Comparison of ENCODE assay signal across 8 cellular contexts in the genomic region with DNA sequence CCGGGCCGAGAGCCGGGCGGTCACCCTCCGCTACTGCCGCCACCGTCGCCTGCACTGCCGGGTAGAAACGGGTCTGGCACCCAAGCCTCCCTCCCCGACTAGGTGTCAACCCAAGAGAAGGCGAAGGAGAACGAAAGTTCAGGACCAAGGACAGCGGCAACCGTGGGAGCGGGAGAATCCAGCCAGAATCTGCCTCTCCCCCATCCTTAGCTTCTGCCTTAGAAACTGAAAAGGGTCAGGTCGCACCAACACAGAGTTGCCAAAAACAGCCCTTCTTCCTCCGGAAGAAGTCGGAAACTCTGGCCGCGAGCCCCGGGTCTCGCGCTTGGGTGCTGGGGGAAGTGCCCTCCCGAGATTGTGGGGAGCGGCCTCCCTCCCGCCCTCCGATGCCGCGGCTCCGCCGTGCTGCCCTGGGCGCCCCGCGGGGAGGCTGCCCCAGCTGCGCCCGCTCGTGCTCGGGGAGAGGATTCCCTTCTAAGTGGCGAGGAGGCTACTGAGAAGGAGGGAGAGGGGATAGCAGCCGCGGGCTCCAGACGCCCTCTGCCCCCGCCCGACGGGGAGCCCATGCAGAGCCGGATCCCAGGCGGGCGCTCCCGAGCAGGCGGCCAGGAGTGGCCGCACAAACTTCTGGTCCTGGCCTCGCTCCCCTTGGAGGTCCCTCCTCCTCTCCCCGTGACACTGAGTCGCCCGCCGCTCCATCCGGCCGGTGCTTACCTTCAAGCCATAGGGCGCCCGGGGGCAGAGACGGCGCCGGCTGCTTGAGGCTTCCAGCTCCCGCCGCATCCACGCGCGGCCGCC. TPM values are rescaled to one million over a fixed set of nuclear protein-coding genes. Genes with fewer than 3 reads are reported as not detected.
DNase-seq lines count a peak whose midpoint lies in the region; ATAC-seq, FAIRE-seq and TF ChIP-seq lines count a peak whose summit lies in the region.

No MANE protein-coding gene starts in this region.

- FAIRE-seq in GM19239 (lab: Jason Lieb, UNC), result no peak

- intact Hi-C loops in adrenal gland (cut with DNase I) (no loop called here), left ventricle myocardium superior (cut with micrococcal nuclease) (no loop called here), psoas muscle (cut with DNase I) (no loop called here)

- no peak for TF ChIP-seq CTCF in adrenal gland (IDR thresholded peaks at IDR 0.05)
- no peak for TF ChIP-seq CTCF in psoas muscle (IDR thresholded peaks at IDR 0.05)

- H3K27ac ChIP-seq in SJCRH30, result no peak overlapping the region
- peak overlapping the region in 1 of 5 donors; percentile 45 for H3K27ac ChIP-seq in adrenal gland
- no peak overlapping the region for H3K27ac ChIP-seq in psoas muscle

- 0 to 3% (median 1%) methylated on average over 7 to 69 of the region's 70 CpGs for WGBS in adrenal gland, 4 donors
- WGBS in psoas muscle, 3 donors, result 1% methylated on average over 45 to 68 of the region's 70 CpGs

- DNase-seq in A172 (ENCODE audit: low spot score), result peak; percentile 68
- peak; percentile 48 for DNase-seq in GM19239 (ENCODE audit: insufficient read length, low spot score)
- DNase-seq in SJCRH30, result peak; percentile 85 to 92
- peak; percentile 67 to 89 (median 77) for DNase-seq in adrenal gland
- peak; percentile 77 for DNase-seq in left ventricle myocardium superior
- peak; percentile 70 to 80 for DNase-seq in psoas muscle

- H3K36me3 ChIP-seq in SJCRH30 (no peaks in the 10 kb centered on the region), adrenal gland (replicated peaks in 1 of 2) (no peaks in the 10 kb centered on the region), psoas muscle (ENCODE audit: insufficient read depth in 1 of 2, low read depth in 1 of 2) (no peaks in the 10 kb centered on the region)

- peak in 1 of 2 donors; percentile 33 for TF ChIP-seq POLR2A in adrenal gland (IDR thresholded peaks at IDR 0.05)

- H3K4me3 ChIP-seq in SJCRH30, result peak overlapping the region; percentile 63
- H3K4me3 ChIP-seq in adrenal gland, result no peak overlapping the region
- H3K4me3 ChIP-seq in psoas muscle, result no peak overlapping the region

- H3K27me3 ChIP-seq in SJCRH30 (no peaks in the 10 kb centered on the region), adrenal gland (peaks cover 35% of the 10 kb centered on the region), psoas muscle (ENCODE audit: insufficient read depth in 3 of 3, low read length in 2 of 3) (peaks cover 6 to 73% (median 22%) of the 10 kb centered on the region in 3 donors)

- H3K9me3 ChIP-seq in SJCRH30 (replicated peaks) (no peaks in the 10 kb centered on the region), adrenal gland (replicated peaks in 1 of 3) (no peaks in the 10 kb centered on the region), psoas muscle (no peaks in the 10 kb centered on the region)

- peaks cover 20% of the 10 kb centered on the region for H3K4me1 ChIP-seq in SJCRH30
- peaks cover 0 to 5% of the 10 kb centered on the region in 2 donors for H3K4me1 ChIP-seq in adrenal gland (replicated peaks in 1 of 2)
- no peaks in the 10 kb centered on the region for H3K4me1 ChIP-seq in psoas muscle

- ATAC-seq in left ventricle myocardium superior (peak; percentile 89), psoas muscle (peak; percentile 56 to 74 (median 69)), HG03095 (IDR thresholded peaks at IDR 0.05; ENCODE audit: unreplicated experiment) (no peak), HG02970 (IDR thresholded peaks at IDR 0.05; ENCODE audit: low FRiP score, unreplicated experiment) (no peak)

RNA-seq across cellular contexts. Expression of gene DRD2, which starts 0.6 kb away (rescaled TPM):
- total RNA-seq in A172 (2014; rRNA removed; shearing (Covaris generic)), result not detected in 2 replicates
- 1.4 and 2.5 TPM in 2 replicates for total RNA-seq in SJCRH30 (2014; rRNA removed; shearing (Covaris generic))
- 10 to 100 TPM in 1 of 8 donors, 1 to 10 TPM in 2, under 1 TPM in 2, not detected in 3; 0.23 to 11.5 (median 1.2) TPM for total RNA-seq in adrenal gland
- 10 to 100 TPM in 1 of 3 donors, 1 to 10 TPM in 2; 5.3 to 13.8 (median 8.3) TPM for polyA plus RNA-seq in adrenal gland
- total RNA-seq in left ventricle myocardium superior, result not detected
- total RNA-seq in psoas muscle, result under 1 TPM in 3 of 4 donors, not detected in 1; 0.12 to 0.24 (median 0.17) TPM
- polyA plus RNA-seq in psoas muscle, result under 1 TPM; 0.03 to 0.18 (median 0.05) TPM

Comparison
In these comparisons a context has a peak if more than half of its experiments do, and no peak if none do; other contexts are left out.
1. ATAC-seq: peak in left ventricle myocardium superior (single experiment) and psoas muscle (4 of 4); none in HG03095 (single experiment) and HG02970 (single experiment).
2. Peak in every context shown above with its lines, with median percentiles within 50 percentile points of each other: DNase-seq.